ENCODE assay signal across 22 cellular contexts in genomic region chr2:150859872-150860271, GRCh38.
"Had no signal": no experiment of that assay in that cellular context is flagged by ENCODE, and none has a peak within 500 bp of the region (broad histone marks: within the 10 kb centered on the region; RNA-seq: fewer than 3 reads in every experiment).

No MANE protein-coding gene starts in this region.

- H3K27ac Mint-ChIP-seq: activated naive CD8-positive, alpha-beta T cell; dendritic cell treated with granulocyte-macrophage colony-stimulating factor and Interleukin-4, amounts not matched to agents 40 ng/mL and 50 ng/mL, for 4 days; memory B cell; naive thymus-derived CD4-positive, alpha-beta T cell; T-helper 2 cell treated with Interferon-gamma antibody and Interleukin-4, amounts not matched to agents 5 μg/mL and 100 μg/mL, for 36 hours had no signal

- H3K4me3 ChIP-seq: esophagus squamous epithelium, spleen, tibial nerve had no signal

- H3K36me3 ChIP-seq: esophagus squamous epithelium, spleen, tibial nerve had no signal

- H3K4me1 ChIP-seq: spleen, tibial nerve had no signal

- H3K4me1 Mint-ChIP-seq: central memory CD8-positive, alpha-beta T cell; memory B cell; naive thymus-derived CD4-positive, alpha-beta T cell had no signal

- H3K27me3 ChIP-seq: esophagus squamous epithelium, tibial nerve had no signal

- DNase-seq: activated CD4-positive, alpha-beta T cell treated with anti-CD3 and anti-CD28 coated beads for 4 hours; activated CD4-positive, alpha-beta T cell treated with anti-CD3 and anti-CD28 coated beads, Interleukin-2, amount 50 U/mL, for 48 hours; activated CD8-positive, alpha-beta memory T cell treated with anti-CD3 and anti-CD28 coated beads for 24 hours; activated effector memory CD4-positive, alpha-beta T cell treated with Interleukin-2 at 50 U/mL for 16 hours; activated naive CD4-positive, alpha-beta T cell treated with Interleukin-2 at 50 U/mL for 16 hours; anterior cingulate cortex; esophagus squamous epithelium; foreskin melanocyte; left cardiac atrium; midbrain; naive thymus-derived CD4-positive, alpha-beta T cell; posterior cingulate gyrus; right cardiac atrium; spleen; stimulated activated naive CD4-positive, alpha-beta T cell had no signal

- H3K36me3 Mint-ChIP-seq: activated naive CD8-positive, alpha-beta T cell; memory B cell; naive thymus-derived CD4-positive, alpha-beta T cell had no signal

- H3K27ac ChIP-seq: epithelial cell of prostate, spleen, tibial nerve had no signal

- H3K9me3 Mint-ChIP-seq: T-helper 2 cell treated with Interferon-gamma antibody and Interleukin-4, amounts not matched to agents 5 μg/mL and 100 μg/mL, for 36 hours had no signal

- H3K27me3 Mint-ChIP-seq: central memory CD8-positive, alpha-beta T cell; dendritic cell treated with granulocyte-macrophage colony-stimulating factor and Interleukin-4, amounts not matched to agents 40 ng/mL and 50 ng/mL, for 4 days; memory B cell had no signal

- ATAC-seq: left cardiac atrium; naive thymus-derived CD4-positive, alpha-beta T cell; right cardiac atrium had no signal

- H3K4me3 Mint-ChIP-seq: activated naive CD8-positive, alpha-beta T cell; central memory CD8-positive, alpha-beta T cell; dendritic cell treated with granulocyte-macrophage colony-stimulating factor and Interleukin-4, amounts not matched to agents 40 ng/mL and 50 ng/mL, for 4 days; memory B cell; naive thymus-derived CD4-positive, alpha-beta T cell; T-helper 2 cell treated with Interferon-gamma antibody and Interleukin-4, amounts not matched to agents 5 μg/mL and 100 μg/mL, for 36 hours had no signal
